In genomic region chr9:127968717-127969383, GRCh38 we compare ENCODE assay signal across 8 cellular contexts. TPM values are rescaled to one million over a fixed set of nuclear protein-coding genes. Genes with fewer than 3 reads are reported as not detected.
DNase-seq lines count a peak whose midpoint lies in the region; ATAC-seq and TF ChIP-seq lines count a peak whose summit lies in the region.

No MANE protein-coding gene starts in this region.

- H3K27ac ChIP-seq in Panc1 (ENCODE audit: low read length), result peak overlapping the region; percentile 94
- H3K27ac ChIP-seq in effector memory CD4-positive, alpha-beta T cell (ENCODE audit: insufficient read depth, low read length, poor library complexity, severe bottlenecking), result peak overlapping the region; percentile 90

- H3K27ac Mint-ChIP-seq in naive thymus-derived CD8-positive, alpha-beta T cell, result peak overlapping the region; percentile 92 to 100 (median 98)

- CTCF ChIA-PET in Panc1 (lab: Charles Lee), result interaction anchor here (0.6 kb wide), 1 partner anchor 115 kb away, joined by 6 read pairs; no protein-coding TSS in a partner anchor

- no TSS peak for BruUV-seq in Panc1 (replicated peaks; lab: Mats Ljungman, UMichigan)

- no peaks in the 10 kb centered on the region for H3K27me3 Mint-ChIP-seq in naive thymus-derived CD8-positive, alpha-beta T cell

- H3K9me3 Mint-ChIP-seq in naive thymus-derived CD8-positive, alpha-beta T cell, result no peaks in the 10 kb centered on the region

- peaks cover 0 to 36% (median 0%) of the 10 kb centered on the region in 3 donors for H3K36me3 Mint-ChIP-seq in naive thymus-derived CD8-positive, alpha-beta T cell

- in situ Hi-C loops in Panc1 (cut with HindIII; ENCODE audit: low pct_unique_long_range_greater_than_20kb, low sequenced_read_pairs), result no loop called here

- no peaks in the 10 kb centered on the region for H3K9me3 ChIP-seq in Panc1 (ENCODE audit: control insufficient read depth, insufficient read depth, low read depth, low read length)
- H3K9me3 ChIP-seq in effector memory CD4-positive, alpha-beta T cell (ENCODE audit: control insufficient read depth, low read length), result no peaks in the 10 kb centered on the region

- DNase-seq in EH (ENCODE audit: low read depth) (peak; percentile 94), Panc1 (ENCODE audit: low read depth, low spot score) (peak; percentile 67)
- no peak for DNase-seq in effector memory CD4-positive, alpha-beta T cell
- no peak for DNase-seq in naive thymus-derived CD8-positive, alpha-beta T cell

- H3K4me1 ChIP-seq in Panc1 (ENCODE audit: control insufficient read depth, insufficient read depth, low read length), result peaks cover 90% of the 10 kb centered on the region
- H3K4me1 ChIP-seq in effector memory CD4-positive, alpha-beta T cell (ENCODE audit: control insufficient read depth, insufficient read depth, low read length, poor library complexity, severe bottlenecking), result peaks cover 95% of the 10 kb centered on the region

- ATAC-seq in Panc1 (peak; percentile 48), GM21360 (IDR thresholded peaks at IDR 0.05; ENCODE audit: unreplicated experiment) (no peak), HG03135 (IDR thresholded peaks at IDR 0.05; ENCODE audit: unreplicated experiment) (no peak), GM21529 (IDR thresholded peaks at IDR 0.05; ENCODE audit: unreplicated experiment) (no peak), HG02610 (IDR thresholded peaks at IDR 0.05; ENCODE audit: unreplicated experiment) (no peak)
- no peak for ATAC-seq in naive thymus-derived CD8-positive, alpha-beta T cell

- H3K4me3 Mint-ChIP-seq in naive thymus-derived CD8-positive, alpha-beta T cell, result peak overlapping the region; percentile 87 to 99 (median 92)

- no peaks in the 10 kb centered on the region for H3K27me3 ChIP-seq in Panc1 (ENCODE audit: control insufficient read depth, insufficient read depth, low read length)
- H3K27me3 ChIP-seq in effector memory CD4-positive, alpha-beta T cell (replicated peaks; ENCODE audit: control insufficient read depth, insufficient read depth, low read length, poor library complexity, severe bottlenecking), result no peaks in the 10 kb centered on the region

- H3K36me3 ChIP-seq in Panc1 (ENCODE audit: control insufficient read depth, insufficient read depth, low read length), result no peaks in the 10 kb centered on the region
- H3K36me3 ChIP-seq in effector memory CD4-positive, alpha-beta T cell (ENCODE audit: control insufficient read depth, insufficient read depth, low read length), result peaks cover 9% of the 10 kb centered on the region

- TF ChIP-seq CTCF in Panc1 (IDR thresholded peaks at IDR 0.05), result no peak

- H3K4me1 Mint-ChIP-seq in naive thymus-derived CD8-positive, alpha-beta T cell, result peaks cover 53 to 99% (median 94%) of the 10 kb centered on the region in 4 donors

- POLR2A ChIA-PET in Panc1 (lab: Charles Lee), result no interaction called here
- POLR2A ChIA-PET in naive thymus-derived CD8-positive, alpha-beta T cell (lab: Charles Lee), result interaction anchor here (5.4 to 67.4 kb wide), 5 partner anchors 3 to 97 kb away, joined by 28 to 2190 read pairs (median 1266); partner anchors contain the start of genes DPM2, EEIG1, NAIF1 and SLC25A25

- intact Hi-C loops in Panc1 (cut with micrococcal nuclease; ENCODE audit: unreplicated experiment), result no loop called here

- H3K4me3 ChIP-seq in Panc1 (ENCODE audit: low read depth in 2 of 2, low read length in 2 of 2), result peak overlapping the region in 1 of 2 experiments; percentile 98; a peak in 2 of 4 replicates
- H3K4me3 ChIP-seq in effector memory CD4-positive, alpha-beta T cell (ENCODE audit: insufficient read depth, low read depth, low read length, poor library complexity, severe bottlenecking), result peak overlapping the region; percentile 20

RNA-seq across cellular contexts. Expression of gene EEIG1, which starts 11.9 kb away (rescaled TPM):
- 361 TPM for total RNA-seq in Panc1 (2021; ENCODE audit: unreplicated experiment)
- polyA plus RNA-seq in Panc1 (2012; ENCODE audit: insufficient read length), result 215 TPM
- total RNA-seq in naive thymus-derived CD8-positive, alpha-beta T cell, result 100 to 1,000 TPM; 564 to 631 TPM
- 100 to 1,000 TPM; 134 to 318 (median 149) TPM for polyA plus RNA-seq in naive thymus-derived CD8-positive, alpha-beta T cell

RNA-seq across cellular contexts. Expression of gene DPM2, which starts 31.2 kb away (rescaled TPM):
- total RNA-seq in Panc1 (2021; ENCODE audit: unreplicated experiment), result 58.7 TPM
- 51.1 TPM for polyA plus RNA-seq in Panc1 (2012; ENCODE audit: insufficient read length)
- 10 to 100 TPM; 71.1 to 74.6 TPM for total RNA-seq in naive thymus-derived CD8-positive, alpha-beta T cell
- polyA plus RNA-seq in naive thymus-derived CD8-positive, alpha-beta T cell, result 10 to 100 TPM; 28.5 to 34.7 (median 34.2) TPM

RNA-seq across cellular contexts. Expression of gene PIP5KL1, which starts 38.3 kb away (rescaled TPM):
- total RNA-seq in Panc1 (2021; ENCODE audit: unreplicated experiment), result 7.8 TPM
- 10.9 TPM for polyA plus RNA-seq in Panc1 (2012; ENCODE audit: insufficient read length)
- total RNA-seq in naive thymus-derived CD8-positive, alpha-beta T cell, result 1 to 10 TPM; 1.8 to 2.0 TPM
- polyA plus RNA-seq in naive thymus-derived CD8-positive, alpha-beta T cell, result under 1 TPM in 2 of 3 donors, not detected in 1; 0.28 to 0.46 TPM

RNA-seq across cellular contexts. Expression of gene ST6GALNAC4, which starts 52.0 kb away (rescaled TPM):
- total RNA-seq in Panc1 (2021; ENCODE audit: unreplicated experiment), result 38.0 TPM
- 69.5 TPM for polyA plus RNA-seq in Panc1 (2012; ENCODE audit: insufficient read length)
- 10 to 100 TPM; 47.0 to 47.5 TPM for total RNA-seq in naive thymus-derived CD8-positive, alpha-beta T cell
- polyA plus RNA-seq in naive thymus-derived CD8-positive, alpha-beta T cell, result 10 to 100 TPM; 19.8 to 34.4 (median 22.1) TPM

Comparison
In these comparisons a context has a peak if more than half of its experiments do, and no peak if none do; other contexts are left out.
1. DNase-seq: peak in EH (single experiment) and Panc1 (single experiment); none in effector memory CD4-positive, alpha-beta T cell (0 of 3) and naive thymus-derived CD8-positive, alpha-beta T cell (0 of 10).